Comparison of ENCODE assay signal across 1 cellular context in the genomic region with DNA sequence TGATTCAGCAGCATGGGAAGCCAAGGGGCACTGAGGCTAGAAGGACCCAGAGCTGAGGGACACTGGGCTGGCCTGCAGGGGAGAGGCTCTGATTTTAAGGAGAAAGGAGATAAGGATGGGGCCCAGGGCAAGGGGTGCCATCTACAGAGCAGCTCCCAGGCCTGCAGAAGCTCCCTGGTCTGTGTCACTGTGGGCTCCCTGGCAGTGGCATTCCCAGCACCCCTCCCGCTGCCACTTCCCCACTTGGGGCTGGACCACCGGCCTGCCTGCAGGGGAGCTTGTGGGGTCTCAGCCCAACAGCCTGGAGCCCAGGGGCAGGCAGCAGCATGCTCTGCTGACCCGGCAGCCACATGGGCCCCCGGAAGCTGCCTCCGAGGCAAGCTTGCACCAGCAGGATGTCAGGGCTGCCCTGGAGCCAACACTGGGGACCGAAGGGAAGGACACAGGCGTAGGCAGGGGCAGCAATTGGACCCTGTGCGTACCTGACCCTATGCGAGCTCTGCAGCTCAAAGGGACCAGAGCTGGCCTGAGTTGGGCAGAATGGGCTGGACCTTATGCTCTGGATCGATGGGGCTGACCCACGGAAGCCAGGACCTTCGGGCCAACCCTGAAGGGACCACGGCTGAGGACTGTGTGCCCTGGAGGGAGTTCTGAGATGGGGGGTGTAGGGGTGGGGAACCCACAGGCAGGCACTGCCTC.
TF ChIP-seq lines count a peak whose summit lies in the region.

No MANE protein-coding gene starts in this region.

TF ChIP-seq in HepG2, 621 proteins besides CTCF, POLR2A, EP300 and RAD21:
- TF ChIP-seq PCBP1 (IDR thresholded peaks at IDR 0.05; ENCODE audit: borderline replicate concordance, low read depth, low read length) (0 out of 2 replicates have a peak, but pooled peaks have one; percentile 43), BORCS8-MEF2B (CRISPR knock-in tag; IDR thresholded peaks at IDR 0.05) (no peak), CHD4 (IDR thresholded peaks at IDR 0.05; ENCODE audit: borderline replicate concordance, low read length) (no peak), NFYB (CRISPR knock-in tag; IDR thresholded peaks at IDR 0.05) (no peak)
- TF ChIP-seq, protein P1, sequence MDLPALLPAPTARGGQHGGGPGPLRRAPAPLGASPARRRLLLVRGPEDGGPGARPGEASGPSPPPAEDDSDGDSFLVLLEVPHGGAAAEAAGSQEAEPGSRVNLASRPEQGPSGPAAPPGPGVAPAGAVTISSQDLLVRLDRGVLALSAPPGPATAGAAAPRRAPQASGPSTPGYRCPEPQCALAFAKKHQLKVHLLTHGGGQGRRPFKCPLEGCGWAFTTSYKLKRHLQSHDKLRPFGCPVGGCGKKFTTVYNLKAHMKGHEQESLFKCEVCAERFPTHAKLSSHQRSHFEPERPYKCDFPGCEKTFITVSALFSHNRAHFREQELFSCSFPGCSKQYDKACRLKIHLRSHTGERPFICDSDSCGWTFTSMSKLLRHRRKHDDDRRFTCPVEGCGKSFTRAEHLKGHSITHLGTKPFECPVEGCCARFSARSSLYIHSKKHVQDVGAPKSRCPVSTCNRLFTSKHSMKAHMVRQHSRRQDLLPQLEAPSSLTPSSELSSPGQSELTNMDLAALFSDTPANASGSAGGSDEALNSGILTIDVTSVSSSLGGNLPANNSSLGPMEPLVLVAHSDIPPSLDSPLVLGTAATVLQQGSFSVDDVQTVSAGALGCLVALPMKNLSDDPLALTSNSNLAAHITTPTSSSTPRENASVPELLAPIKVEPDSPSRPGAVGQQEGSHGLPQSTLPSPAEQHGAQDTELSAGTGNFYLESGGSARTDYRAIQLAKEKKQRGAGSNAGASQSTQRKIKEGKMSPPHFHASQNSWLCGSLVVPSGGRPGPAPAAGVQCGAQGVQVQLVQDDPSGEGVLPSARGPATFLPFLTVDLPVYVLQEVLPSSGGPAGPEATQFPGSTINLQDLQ (CRISPR knock-in tag; IDR thresholded peaks at IDR 0.05), result 0 out of 2 replicates have a peak, but pooled peaks have one; percentile 3
TF ChIP-seq in HepG2: peak in this region for 2.
